ENCODE assay signal across 8 cellular contexts in the genomic region with DNA sequence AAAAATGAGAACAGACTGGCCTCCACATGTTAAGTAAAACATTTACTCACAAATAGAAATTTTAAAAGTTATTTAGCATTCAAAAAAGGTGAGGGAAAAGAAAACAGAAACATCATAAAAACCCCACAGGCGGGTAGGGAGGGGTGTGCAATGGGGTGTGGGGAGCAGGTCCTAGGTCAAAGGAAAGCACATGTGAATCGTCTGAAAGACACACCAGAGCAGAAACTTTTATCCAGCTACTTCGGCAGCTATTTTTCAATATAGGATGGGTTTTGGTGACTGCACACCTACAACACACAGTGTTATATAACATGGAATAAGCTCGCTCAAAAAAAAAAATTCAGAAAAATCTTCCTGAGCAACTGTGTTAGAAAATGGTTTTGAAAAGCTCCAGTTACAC. TPM values are rescaled to one million over a fixed set of nuclear protein-coding genes. Genes with fewer than 3 reads are reported as not detected.
A peak's percentile ranks its signal among the peaks of the same experiment; 100 is the strongest.
DNase-seq lines count a peak whose midpoint lies in the region; ATAC-seq and TF ChIP-seq lines count a peak whose summit lies in the region.

No MANE protein-coding gene starts in this region.

- peaks cover 50% of the 10 kb centered on the region for H3K4me1 Mint-ChIP-seq in activated naive CD8-positive, alpha-beta T cell treated with anti-CD3 and anti-CD28 coated beads, Interleukin-2, amount 50 U/mL, for 24 hours

- H3K27ac Mint-ChIP-seq in activated naive CD8-positive, alpha-beta T cell treated with anti-CD3 and anti-CD28 coated beads, Interleukin-2, amount 50 U/mL, for 24 hours: peak overlapping the region; percentile 97

- no peaks in the 10 kb centered on the region for H3K27me3 Mint-ChIP-seq in activated naive CD8-positive, alpha-beta T cell treated with anti-CD3 and anti-CD28 coated beads, Interleukin-2, amount 50 U/mL, for 24 hours

- H3K27ac ChIP-seq in left ventricle myocardium inferior (replicated peaks): peak overlapping the region; percentile 99
- peak overlapping the region; percentile 99 for H3K27ac ChIP-seq in thymus (ENCODE audit: low read depth)

- TF ChIP-seq CTCF in left ventricle myocardium inferior (IDR thresholded peaks at IDR 0.05; ENCODE audit: borderline replicate concordance): no peak

- H3K36me3 ChIP-seq in left ventricle myocardium inferior (peaks cover 5% of the 10 kb centered on the region), thymus (ENCODE audit: control insufficient read depth, insufficient read depth) (peaks cover 4% of the 10 kb centered on the region)

- H3K4me3 Mint-ChIP-seq in activated naive CD8-positive, alpha-beta T cell treated with anti-CD3 and anti-CD28 coated beads, Interleukin-2, amount 50 U/mL, for 24 hours: peak overlapping the region; percentile 93

- H3K9me3 Mint-ChIP-seq in activated naive CD8-positive, alpha-beta T cell treated with anti-CD3 and anti-CD28 coated beads, Interleukin-2, amount 50 U/mL, for 24 hours: no peaks in the 10 kb centered on the region

- H3K4me3 ChIP-seq in left ventricle myocardium inferior: peak overlapping the region; percentile 90
- peak overlapping the region; percentile 54 for H3K4me3 ChIP-seq in thymus (ENCODE audit: low read length)

- H3K36me3 Mint-ChIP-seq in activated naive CD8-positive, alpha-beta T cell treated with anti-CD3 and anti-CD28 coated beads, Interleukin-2, amount 50 U/mL, for 24 hours (ENCODE audit: low read depth): peaks cover 33% of the 10 kb centered on the region

- no peak for DNase-seq in left ventricle myocardium inferior
- no peak for DNase-seq in Right ventricle myocardium superior
- no peak for DNase-seq in activated naive CD8-positive, alpha-beta T cell treated with anti-CD3 and anti-CD28 coated beads, Interleukin-2, amount 50 U/mL, for 24 hours
- peak; percentile 7 for DNase-seq in kidney tubule cell (ENCODE audit: low spot score)
- DNase-seq in NCI-H187 treated with DMSO at 0.1 percent for 48 hours (lab: John Stamatoyannopoulos, UW): no peak
- no peak for DNase-seq in hypothalamus (lab: John Stamatoyannopoulos, UW)

- H3K4me1 ChIP-seq in left ventricle myocardium inferior (peaks cover 62% of the 10 kb centered on the region), thymus (ENCODE audit: control insufficient read depth, insufficient read depth, low read length) (peaks cover 13% of the 10 kb centered on the region)

- intact Hi-C loops in left ventricle myocardium inferior (cut with micrococcal nuclease) (no loop called here), Right ventricle myocardium superior (cut with DNase I) (no loop called here)

- H3K27me3 ChIP-seq in left ventricle myocardium inferior (ENCODE audit: low read depth) (no peaks in the 10 kb centered on the region), thymus (ENCODE audit: control insufficient read depth, insufficient read depth) (no peaks in the 10 kb centered on the region)

- 0% methylated on average over 4 of the region's 4 CpGs for WGBS in thymus

- ATAC-seq in Right ventricle myocardium superior (ENCODE audit: poor library complexity) (no peak), HG03520 (IDR thresholded peaks at IDR 0.05; ENCODE audit: unreplicated experiment) (no peak)
- ATAC-seq in activated naive CD8-positive, alpha-beta T cell treated with anti-CD3 and anti-CD28 coated beads, Interleukin-2, amount 50 U/mL, for 24 hours: no peak

- H3K9me3 ChIP-seq in left ventricle myocardium inferior (replicated peaks): no peaks in the 10 kb centered on the region
- no peaks in the 10 kb centered on the region for H3K9me3 ChIP-seq in thymus (ENCODE audit: control insufficient read depth)

RNA-seq across cellular contexts. Expression of gene OTUD4, which starts 1.6 kb away (rescaled TPM):
- total RNA-seq in left ventricle myocardium inferior (37.6 TPM), Right ventricle myocardium superior (36.2 TPM)
- 18.8 TPM for polyA plus RNA-seq in thymus
